ENCODE assay signal across 8 cellular contexts in genomic region chr1:37471345-37472231, GRCh38. TPM values are rescaled to one million over a fixed set of nuclear protein-coding genes. Genes with fewer than 3 reads are reported as not detected.
DNase-seq lines count a peak whose midpoint lies in the region; ATAC-seq and TF ChIP-seq lines count a peak whose summit lies in the region.

No MANE protein-coding gene starts in this region.

- CTCF ChIA-PET in AG04450 (lab: Charles Lee), result interaction anchor here (0.6 to 3.3 kb wide), 4 partner anchors 15 to 43 kb away, joined by 3 to 21 read pairs (median 10); no protein-coding TSS in a partner anchor

- peak; percentile 67 for DNase-seq in AG04450 (ENCODE audit: low read depth, low spot score)
- DNase-seq in HFF-Myc (ENCODE audit: extremely low read depth, low read depth), result no peak
- peak; percentile 65 for DNase-seq in UCSD-AML1 (lab: John Stamatoyannopoulos, UW; ENCODE audit: unreplicated experiment)
- DNase-seq in foreskin fibroblast, result peak; percentile 83 to 92
- DNase-seq in neural progenitor cell (ENCODE audit: low spot score), result peak; percentile 28
- no peak for DNase-seq in NCI-H1436 (lab: John Stamatoyannopoulos, UW)
- no peak for DNase-seq in NOMO-1 treated with dmso at 0.1 percent for 144 hours (lab: John Stamatoyannopoulos, UW; ENCODE audit: unreplicated experiment)

- no peak for TF ChIP-seq CTCF in AG04450 (IDR thresholded peaks at IDR 0.05; ENCODE audit: low read depth, low read length)
- no peak for TF ChIP-seq CTCF in HFF-Myc (IDR thresholded peaks at IDR 0.05; ENCODE audit: low read depth, low read length, missing control alignments)
- TF ChIP-seq CTCF in foreskin fibroblast (IDR thresholded peaks at IDR 0.05; ENCODE audit: low read depth, low read length), result no peak
- no peak for TF ChIP-seq CTCF in neural progenitor cell (IDR thresholded peaks at IDR 0.05)

- no peak for ATAC-seq in HG02588 (IDR thresholded peaks at IDR 0.05; ENCODE audit: unreplicated experiment)

- H3K9me3 ChIP-seq in AG04450 (ENCODE audit: control insufficient read depth, insufficient read depth, low read length) (peaks cover 5% of the 10 kb centered on the region; the same call in 1 of the 2 replicates), neural progenitor cell (ENCODE audit: low read depth) (no peaks in the 10 kb centered on the region)

- peaks cover 11% of the 10 kb centered on the region for H3K4me1 ChIP-seq in neural progenitor cell

- peak overlapping the region; percentile 11 for H2AFZ ChIP-seq in neural progenitor cell (replicated peaks)

- H3K9ac ChIP-seq in neural progenitor cell, result no peak overlapping the region

- no peaks in the 10 kb centered on the region for H3K36me3 Mint-ChIP-seq in neural progenitor cell

- H3K36me3 ChIP-seq in neural progenitor cell, result no peaks in the 10 kb centered on the region

- H3K27me3 ChIP-seq in AG04450 (ENCODE audit: control insufficient read depth, insufficient read depth, low read length) (no peaks in the 10 kb centered on the region), neural progenitor cell (peaks cover 36% of the 10 kb centered on the region)

- H3K79me2 ChIP-seq in neural progenitor cell (ENCODE audit: low read depth), result no peaks in the 10 kb centered on the region

- POLR2A ChIA-PET in AG04450 (lab: Yijun Ruan, JAX), result interaction anchor here (0.5 to 2.0 kb wide), 3 partner anchors 14 to 20 kb away, joined by 5 to 6 read pairs (median 5); no protein-coding TSS in a partner anchor

- H3K27ac Mint-ChIP-seq in neural progenitor cell, result peak overlapping the region; percentile 37

- H3K9me3 Mint-ChIP-seq in neural progenitor cell, result no peaks in the 10 kb centered on the region

- H3K4me3 ChIP-seq in AG04450 (ENCODE audit: low read depth, low read length) (peak overlapping the region; percentile 28), HFF-Myc (replicated peaks; ENCODE audit: low read depth, low read length) (peak overlapping the region; percentile 23; the same call in 1 of the 2 replicates), foreskin fibroblast (ENCODE audit: low read depth in 1 of 2, low read length in 2 of 2) (peak overlapping the region; percentile 13 to 14), neural progenitor cell (no peak overlapping the region)

- H3K27ac ChIP-seq in AG04450 (ENCODE audit: low read depth, low read length), result peak overlapping the region; percentile 88
- H3K27ac ChIP-seq in neural progenitor cell, result no peak overlapping the region

- peaks cover 4% of the 10 kb centered on the region for H3F3A ChIP-seq in neural progenitor cell (ENCODE audit: low read depth)

- peaks cover 23% of the 10 kb centered on the region for H3K27me3 Mint-ChIP-seq in neural progenitor cell (ENCODE audit: insufficient read depth, low read depth)

- H3K4me2 ChIP-seq in neural progenitor cell, result no peak overlapping the region

- H4K20me1 ChIP-seq in neural progenitor cell (ENCODE audit: low read depth), result no peaks in the 10 kb centered on the region

- no peak overlapping the region for H3K4me3 Mint-ChIP-seq in neural progenitor cell

- H3K4me1 Mint-ChIP-seq in neural progenitor cell, result peaks cover 33% of the 10 kb centered on the region

RNA-seq across cellular contexts. Expression of gene ZC3H12A, which starts 2.8 kb away (rescaled TPM):
- 4.3 and 6.4 TPM in 2 replicates for polyA plus RNA-seq in AG04450 (2011; rRNA removed)
- 7.2 and 13.7 TPM in 2 replicates for polyA minus RNA-seq in AG04450 (2011; rRNA and poly(A)+ RNA removed)
- total RNA-seq in neural progenitor cell (ENCODE audit: low replicate concordance), result 1.2 and 3.5 TPM in 2 replicates

RNA-seq across cellular contexts. Expression of gene MEAF6, which starts 43.0 kb away (rescaled TPM):
- polyA plus RNA-seq in AG04450 (2011; rRNA removed), result 59.6 and 69.6 TPM in 2 replicates
- 18.2 and 24.1 TPM in 2 replicates for polyA minus RNA-seq in AG04450 (2011; rRNA and poly(A)+ RNA removed)
- total RNA-seq in neural progenitor cell (ENCODE audit: low replicate concordance), result 83.4 and 127 TPM in 2 replicates

Comparison
In these comparisons a context has a peak if more than half of its experiments do, and no peak if none do; other contexts are left out.
1. DNase-seq: peak in AG04450 (single experiment), UCSD-AML1 (single experiment), foreskin fibroblast (2 of 2) and neural progenitor cell (single experiment); none in HFF-Myc (single experiment), NCI-H1436 (single experiment) and NOMO-1 treated with dmso at 0.1 percent for 144 hours (single experiment).